Comparison of ENCODE assay signal across 26 cellular contexts in the genomic region with DNA sequence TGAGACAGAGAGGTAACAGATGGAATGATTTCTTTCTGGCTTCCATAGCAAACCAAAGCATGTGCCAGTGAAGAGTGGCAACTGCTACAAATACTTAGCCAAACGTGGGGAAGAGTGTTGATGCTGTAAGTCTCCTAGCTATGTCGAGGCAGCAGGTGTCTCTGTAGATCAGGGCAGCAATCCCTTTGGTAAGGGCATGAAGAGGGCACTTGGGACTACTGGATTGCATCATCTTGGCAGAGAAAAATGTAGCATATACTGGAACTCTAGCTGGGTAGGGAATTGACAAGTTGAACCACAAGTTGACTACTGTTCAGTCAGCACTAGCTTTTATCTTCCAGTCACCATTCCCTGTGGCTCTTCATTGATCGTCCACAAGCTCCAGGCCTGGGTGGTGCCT.
DNase-seq lines count a peak whose midpoint lies in the region; ATAC-seq, FAIRE-seq and TF ChIP-seq lines count a peak whose summit lies in the region.
"Had no signal": no experiment of that assay in that cellular context is flagged by ENCODE, and none has a peak within 500 bp of the region (broad histone marks: within the 10 kb centered on the region; RNA-seq: fewer than 3 reads in every experiment).

No MANE protein-coding gene starts in this region.

- in situ Hi-C loops in gastrocnemius medialis (cut with MboI; ENCODE audit: low sequenced_read_pairs in 4 of 4): no loop called here
- in situ Hi-C loops in transverse colon (cut with MboI; ENCODE audit: low pct_ligation_motif_present in 1 of 4, low pct_unique_long_range_greater_than_20kb in 1 of 4, low sequenced_read_pairs in 3 of 4): no loop called here

- intact Hi-C loops in left lung (cut with DNase I): no loop called here
- intact Hi-C loops in gastrocnemius medialis (cut with DNase I; ENCODE audit: low total_unique reads): loop anchor here (5.0 kb wide), 1 partner anchor 77 kb away; a partner anchor contains a TSS
- intact Hi-C loops in transverse colon (cut with DNase I; ENCODE audit: low total_unique reads): no loop called here

- peak; percentile 58 for FAIRE-seq in HTR-8/SVneo (lab: Jason Lieb, UNC)
- FAIRE-seq: GM12891, GM19239, RCC 7860 had no signal

- H3K9me3 ChIP-seq in left lung (no peaks in the 10 kb centered on the region), gastrocnemius medialis (no peaks in the 10 kb centered on the region), transverse colon (no peaks in the 10 kb centered on the region)
- H3K9me3 ChIP-seq: Caco-2, SJCRH30 had no signal

- H3K27me3 ChIP-seq in left lung: no peaks in the 10 kb centered on the region
- no peaks in the 10 kb centered on the region for H3K27me3 ChIP-seq in gastrocnemius medialis
- no peaks in the 10 kb centered on the region for H3K27me3 ChIP-seq in transverse colon
- H3K27me3 ChIP-seq: SJCRH30 had no signal

- no peak overlapping the region for H3K27ac ChIP-seq in left lung
- peak overlapping the region; percentile 69 to 91 (median 78) for H3K27ac ChIP-seq in gastrocnemius medialis
- no peak overlapping the region for H3K27ac ChIP-seq in transverse colon
- H3K27ac ChIP-seq: C4-2B, SJCRH30 had no signal

- ATAC-seq in left lung: peak; percentile 72
- peak in 1 of 2 donors; percentile 61 for ATAC-seq in gastrocnemius medialis
- ATAC-seq in HG03342 (IDR thresholded peaks at IDR 0.05; ENCODE audit: unreplicated experiment): no peak
- ATAC-seq: CD8-positive, alpha-beta T cell; SK-N-SH treated with all-trans-retinoic acid at 6 μM for 48 hours had no signal

- 74% methylated on average over 3 of the region's 3 CpGs; no CpG with 5 or more reads in 1 of the 2 donors for WGBS in transverse colon (ENCODE audit: low coverage in 1 of 2), 2 donors

- TF ChIP-seq EP300 in transverse colon (IDR thresholded peaks at IDR 0.05; ENCODE audit: low read depth): no peak

- H3K4me3 ChIP-seq in left lung (no peak overlapping the region), gastrocnemius medialis (no peak overlapping the region), transverse colon (no peak overlapping the region)
- H3K4me3 ChIP-seq: SJCRH30 had no signal

- DNase-seq in HTR-8/SVneo (ENCODE audit: insufficient read length, low spot score) (no peak), NCI-H446 treated with DMSO at 0.1 percent for 48 hours (lab: John Stamatoyannopoulos, UW) (peak; percentile 73), left lung (no peak), gastrocnemius medialis (peak in 1 of 2 donors; percentile 73), transverse colon (no peak)
- DNase-seq in activated CD4-positive, CD25-positive, alpha-beta regulatory T cell treated with anti-CD3 and anti-CD28 coated beads, Interleukin-2, amount 50 U/mL, for 72 hours: no peak
- DNase-seq: Caco-2; CD8-positive, alpha-beta T cell; DMS79 treated with DMSO at 0.1 percent for 48 hours; GF-D8; H7; NCI-H1092 treated with DMSO at 0.1 percent for 48 hours; NCI-H1436; NCI-H187; NCI-H2081 treated with DMSO at 0.1 percent for 48 hours; NCI-H2171; NCI-H345; NCI-H524; NCI-H748 treated with DMSO at 0.1 percent for 48 hours; SJCRH30 had no signal

- H3K4me1 ChIP-seq in left lung (no peaks in the 10 kb centered on the region), gastrocnemius medialis (peaks cover 86 to 99% of the 10 kb centered on the region in 2 donors), transverse colon (no peaks in the 10 kb centered on the region)
- H3K4me1 ChIP-seq: Caco-2 had no signal

- no peak for TF ChIP-seq POLR2A in gastrocnemius medialis (IDR thresholded peaks at IDR 0.05)
- no peak for TF ChIP-seq POLR2A in transverse colon (IDR thresholded peaks at IDR 0.05)

- TF ChIP-seq CTCF in left lung (IDR thresholded peaks at IDR 0.05): no peak
- no peak for TF ChIP-seq CTCF in gastrocnemius medialis (IDR thresholded peaks at IDR 0.05 in 4 of 5, conservative IDR thresholded peaks at IDR 0.05 in 1 of 5)
- TF ChIP-seq CTCF in transverse colon (IDR thresholded peaks at IDR 0.05): no peak

- H3K36me3 ChIP-seq in left lung (no peaks in the 10 kb centered on the region), gastrocnemius medialis (no peaks in the 10 kb centered on the region), transverse colon (no peaks in the 10 kb centered on the region)
- H3K36me3 ChIP-seq: SJCRH30 had no signal

Comparison
In these comparisons a context has a peak if more than half of its experiments do, and no peak if none do; other contexts are left out.
1. H3K27ac ChIP-seq: peak in gastrocnemius medialis (4 of 4); none in left lung (0 of 2) and transverse colon (0 of 4).